ENCODE assay signal across 11 cellular contexts in the genomic region with DNA sequence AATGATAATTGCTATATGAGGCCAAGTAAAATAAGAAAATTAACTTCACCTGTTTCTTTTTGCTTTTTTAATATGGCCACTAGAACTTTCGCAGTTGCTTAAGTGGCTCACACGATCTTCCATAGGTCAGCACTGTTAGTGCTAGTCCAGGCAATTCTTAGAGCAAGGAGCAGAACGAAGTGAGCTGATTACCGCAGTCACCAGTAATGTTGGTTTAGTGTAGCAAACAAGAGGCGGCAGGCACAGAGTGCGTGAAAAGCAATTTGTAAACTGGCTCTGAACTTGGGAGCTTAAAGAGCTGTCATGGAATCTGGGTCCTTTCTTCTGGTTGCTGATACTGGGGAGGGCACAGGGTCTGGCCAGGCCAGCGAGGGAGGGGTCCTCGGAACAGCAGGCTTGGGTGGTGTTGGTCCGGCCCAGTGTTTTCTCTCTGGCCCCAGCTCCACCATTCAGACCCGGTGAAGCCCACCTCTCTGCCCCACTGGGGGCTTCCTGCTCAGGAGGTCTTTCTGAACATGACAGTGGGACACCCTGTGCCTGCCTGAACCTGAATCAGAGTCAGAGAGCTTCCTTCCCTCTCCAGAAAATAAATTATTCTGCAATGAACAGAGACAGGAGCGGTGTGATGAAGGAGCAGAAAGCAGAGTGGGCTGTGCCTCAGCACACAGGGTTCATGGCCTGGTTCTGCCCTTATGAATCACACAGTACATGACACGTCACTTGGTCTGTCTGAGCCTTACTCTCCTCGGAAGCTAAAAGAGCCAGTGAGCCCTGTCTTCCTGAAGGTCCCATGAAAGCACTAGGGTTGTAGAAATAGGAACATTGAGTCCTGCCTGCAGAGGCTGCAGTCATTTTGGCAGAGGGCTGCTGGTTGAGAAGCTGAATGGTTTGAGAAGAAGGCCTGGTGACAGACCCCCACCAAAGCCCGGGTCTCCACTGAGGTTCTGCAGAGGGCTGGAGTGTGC. TPM values are rescaled to one million over a fixed set of nuclear protein-coding genes. Genes with fewer than 3 reads are reported as not detected.
DNase-seq lines count a peak whose midpoint lies in the region; ATAC-seq, FAIRE-seq and TF ChIP-seq lines count a peak whose summit lies in the region.
"Had no signal": no experiment of that assay in that cellular context is flagged by ENCODE, and none has a peak within 500 bp of the region (broad histone marks: within the 10 kb centered on the region; RNA-seq: fewer than 3 reads in every experiment).

No MANE protein-coding gene starts in this region.

- 52 to 70% (median 55%) methylated on average over 14 of the region's 14 CpGs for WGBS in small intestine, 3 donors

- H3K9me3 ChIP-seq in ascending aorta = no peaks in the 10 kb centered on the region
- no peaks in the 10 kb centered on the region for H3K9me3 ChIP-seq in small intestine (ENCODE audit: control insufficient read depth, low read depth)

- TF ChIP-seq CTCF in ascending aorta (IDR thresholded peaks at IDR 0.05) = no peak

- H3K27me3 ChIP-seq in ascending aorta (no peaks in the 10 kb centered on the region), small intestine (ENCODE audit: control insufficient read depth in 2 of 2, insufficient read depth in 2 of 2, low read length in 2 of 2) (no peaks in the 10 kb centered on the region)

- H3K27ac ChIP-seq in ascending aorta (peak overlapping the region; percentile 93 to 96), small intestine (ENCODE audit: low read depth in 1 of 2, low read length in 1 of 2) (peak overlapping the region; percentile 77 to 85)

- H3K4me3 ChIP-seq in ascending aorta (no peak overlapping the region), small intestine (ENCODE audit: low read depth in 1 of 2, low read length in 2 of 2) (no peak overlapping the region)

- DNase-seq in EL (peak; percentile 82), ascending aorta (ENCODE audit: low spot score in 2 of 2) (peak in 1 of 2 donors; percentile 75), iris pigment epithelial cell (ENCODE audit: low read depth) (peak; percentile 93), small intestine (peak; percentile 76), NCI-H1092 treated with DMSO at 0.1 percent for 48 hours (lab: John Stamatoyannopoulos, UW) (no peak), Ammon's horn (ENCODE audit: low spot score) (no peak)
- DNase-seq: cerebellar nuclear complex, H9, NCI-H2081 had no signal

- FAIRE-seq in small intestine (lab: Jason Lieb, UNC) = no peak

- no peak for ATAC-seq in HG02759 (IDR thresholded peaks at IDR 0.05; ENCODE audit: unreplicated experiment)
- no peak for ATAC-seq in GM18867 (IDR thresholded peaks at IDR 0.05; ENCODE audit: unreplicated experiment)

- H3K36me3 ChIP-seq in ascending aorta (peaks cover 91 to 97% of the 10 kb centered on the region in 2 donors), small intestine (ENCODE audit: control insufficient read depth in 2 of 2, insufficient read depth in 2 of 2, low read length in 2 of 2) (peaks cover 47 to 72% of the 10 kb centered on the region in 2 donors)

- intact Hi-C loops in ascending aorta (cut with DNase I) = no loop called here

- H3K4me1 ChIP-seq in ascending aorta (peaks cover 9 to 53% of the 10 kb centered on the region in 2 donors), small intestine (ENCODE audit: control insufficient read depth in 2 of 2, insufficient read depth in 1 of 2, low read depth in 1 of 2, low read length in 1 of 2) (peaks cover 3 to 17% of the 10 kb centered on the region in 2 donors)

RNA-seq across cellular contexts. Expression of a gene that starts 11.9 kb away (rescaled TPM):
- total RNA-seq in ascending aorta = 113 TPM
- 100 to 1,000 TPM; 129 to 137 (median 133) TPM for polyA plus RNA-seq in small intestine

Comparison
In these comparisons a context has a peak if more than half of its experiments do, and no peak if none do; other contexts are left out.
1. DNase-seq: peak in EL (single experiment), iris pigment epithelial cell (single experiment) and small intestine (single experiment); none in NCI-H1092 treated with DMSO at 0.1 percent for 48 hours (single experiment) and Ammon's horn (single experiment).